ENCODE assay signal across 12 cellular contexts in genomic region chr6:157139054-157139708, GRCh38.
DNase-seq lines count a peak whose midpoint lies in the region; FAIRE-seq and TF ChIP-seq lines count a peak whose summit lies in the region.
"Had no signal": no experiment of that assay in that cellular context is flagged by ENCODE, and none has a peak within 500 bp of the region (broad histone marks: within the 10 kb centered on the region; RNA-seq: fewer than 3 reads in every experiment).

No MANE protein-coding gene starts in this region.

- CTCF ChIA-PET in RWPE1 (lab: Yijun Ruan, JAX): interaction anchor here (0.6 kb wide), 1 partner anchor 10 kb away, joined by 3 read pairs; no protein-coding TSS in a partner anchor

- TF ChIP-seq CTCF in D721Med (IDR thresholded peaks at IDR 0.05; ENCODE audit: insufficient read depth, missing control alignments) (peak; percentile 41), HFF-Myc (IDR thresholded peaks at IDR 0.05; ENCODE audit: low read depth, low read length, missing control alignments) (peak; percentile 45), brain microvascular endothelial cell (IDR thresholded peaks at IDR 0.05; ENCODE audit: low read depth, low read length, missing control alignments) (peak; percentile 55), nephron progenitor cell (IDR thresholded peaks at IDR 0.05) (peak; percentile 37), RWPE1 (conservative IDR thresholded peaks at IDR 0.05; ENCODE audit: low read depth) (no peak)

- H3K27ac Mint-ChIP-seq in nephron progenitor cell: no peak overlapping the region

- no peak overlapping the region for H3K27ac ChIP-seq in brain microvascular endothelial cell
- no peak overlapping the region for H3K27ac ChIP-seq in RWPE1
- H3K27ac ChIP-seq: sigmoid colon had no signal

- FAIRE-seq in D721Med (lab: Jason Lieb, UNC): no peak
- FAIRE-seq: TTC549 had no signal

- no peaks in the 10 kb centered on the region for H3K27me3 Mint-ChIP-seq in nephron progenitor cell (ENCODE audit: low read depth, poor library complexity)

- H3K4me3 ChIP-seq in HFF-Myc (replicated peaks; ENCODE audit: low read depth, low read length) (no peak overlapping the region), brain microvascular endothelial cell (ENCODE audit: low read depth, low read length) (no peak overlapping the region)
- H3K4me3 ChIP-seq: sigmoid colon had no signal

- H3K36me3 ChIP-seq in brain microvascular endothelial cell (replicated peaks): no peaks in the 10 kb centered on the region

- peaks cover 69% of the 10 kb centered on the region for H3K36me3 Mint-ChIP-seq in nephron progenitor cell (ENCODE audit: low read depth)

- DNase-seq in D721Med (ENCODE audit: insufficient read length, low spot score) (no peak), HFF-Myc (ENCODE audit: extremely low read depth, low read depth) (no peak), brain microvascular endothelial cell (no peak), nephron progenitor cell (no peak), NCI-H187 treated with DMSO at 0.1 percent for 48 hours (lab: John Stamatoyannopoulos, UW) (no peak), RWPE1 (ENCODE audit: low spot score) (no peak), kidney glomerular epithelial cell (lab: John Stamatoyannopoulos, UW) (no peak), amniotic stem cell (lab: John Stamatoyannopoulos, UW) (no peak)
- DNase-seq: EL, OCI-M1, sigmoid colon had no signal

- H3K9me3 Mint-ChIP-seq in nephron progenitor cell: no peaks in the 10 kb centered on the region

- in situ Hi-C loops in brain microvascular endothelial cell (cut with HindIII; ENCODE audit: low pct_ligation_motif_present, low sequenced_read_pairs): no loop called here

- H3K4me1 Mint-ChIP-seq in nephron progenitor cell: peaks cover 12% of the 10 kb centered on the region

- no peak overlapping the region for H3K4me3 Mint-ChIP-seq in nephron progenitor cell

- no peaks in the 10 kb centered on the region for H3K27me3 ChIP-seq in brain microvascular endothelial cell (replicated peaks)
- H3K27me3 ChIP-seq: sigmoid colon had no signal

- POLR2A ChIA-PET in RWPE1 (lab: Yijun Ruan, JAX; ENCODE audit: low non-redundant PET): no interaction called here
